12 cellular contexts compared by ENCODE assay signal in genomic region chr6:155079985-155080452, GRCh38.
DNase-seq lines count a peak whose midpoint lies in the region; ATAC-seq and TF ChIP-seq lines count a peak whose summit lies in the region.
"Had no signal": no experiment of that assay in that cellular context is flagged by ENCODE, and none has a peak within 500 bp of the region (broad histone marks: within the 10 kb centered on the region; RNA-seq: fewer than 3 reads in every experiment).

No MANE protein-coding gene starts in this region.

- H3K27me3 ChIP-seq in CD8-positive, alpha-beta T cell (ENCODE audit: insufficient read depth, low read length): no peaks in the 10 kb centered on the region
- H3K27me3 ChIP-seq: BLaER1 treated with 17β-estradiol and CSF1 and Interleukin-3, amounts not matched to agents 10 nM and 100 nM had no signal

- intact Hi-C loops in CD8-positive, alpha-beta T cell (cut with DNase I, micrococcal nuclease): no loop called here

- ATAC-seq in GM21423 (IDR thresholded peaks at IDR 0.05; ENCODE audit: unreplicated experiment): peak; percentile 75
- peak; percentile 56 for ATAC-seq in HG03571 (IDR thresholded peaks at IDR 0.05; ENCODE audit: unreplicated experiment)
- ATAC-seq in activated naive CD8-positive, alpha-beta T cell treated with anti-CD3 and anti-CD28 coated beads, Interleukin-2, amount 50 U/mL, for 24 hours: peak; percentile 75
- no peak for ATAC-seq in CD8-positive, alpha-beta T cell

- CTCF ChIA-PET in CD8-positive, alpha-beta T cell (lab: Charles Lee): interaction anchor here (1.7 kb wide), 1 partner anchor 152 kb away, joined by 4 read pairs; no protein-coding TSS in a partner anchor

- H3K4me3 Mint-ChIP-seq in activated naive CD8-positive, alpha-beta T cell treated with anti-CD3 and anti-CD28 coated beads, Interleukin-2, amount 50 U/mL, for 24 hours: no peak overlapping the region
- no peak overlapping the region for H3K4me3 Mint-ChIP-seq in CD8-positive, alpha-beta T cell
- H3K4me3 Mint-ChIP-seq: activated B cell treated with CpG ODN at 0.5 μM for 24 hours had no signal

- no peaks in the 10 kb centered on the region for H3K36me3 Mint-ChIP-seq in activated naive CD8-positive, alpha-beta T cell treated with anti-CD3 and anti-CD28 coated beads, Interleukin-2, amount 50 U/mL, for 24 hours (ENCODE audit: low read depth)
- no peaks in the 10 kb centered on the region for H3K36me3 Mint-ChIP-seq in CD8-positive, alpha-beta T cell

- H3K27me3 Mint-ChIP-seq in activated naive CD8-positive, alpha-beta T cell treated with anti-CD3 and anti-CD28 coated beads, Interleukin-2, amount 50 U/mL, for 24 hours: peaks cover 3% of the 10 kb centered on the region
- H3K27me3 Mint-ChIP-seq in CD8-positive, alpha-beta T cell (ENCODE audit: low read depth): no peaks in the 10 kb centered on the region

- H3K9me3 ChIP-seq in CD8-positive, alpha-beta T cell (ENCODE audit: low read length): no peaks in the 10 kb centered on the region
- H3K9me3 ChIP-seq: BLaER1 treated with 17β-estradiol and CSF1 and Interleukin-3, amounts not matched to agents 10 nM and 100 nM; neutrophil had no signal

- POLR2A ChIA-PET in CD8-positive, alpha-beta T cell (lab: Charles Lee): no interaction called here

- no peaks in the 10 kb centered on the region for H3K4me1 ChIP-seq in CD8-positive, alpha-beta T cell (ENCODE audit: insufficient read depth, low read length)

- no peaks in the 10 kb centered on the region for H3K9me3 Mint-ChIP-seq in activated naive CD8-positive, alpha-beta T cell treated with anti-CD3 and anti-CD28 coated beads, Interleukin-2, amount 50 U/mL, for 24 hours
- no peaks in the 10 kb centered on the region for H3K9me3 Mint-ChIP-seq in CD8-positive, alpha-beta T cell
- H3K9me3 Mint-ChIP-seq: activated B cell treated with CpG ODN at 0.5 μM for 24 hours had no signal

- TF ChIP-seq CTCF in CD8-positive, alpha-beta T cell (IDR thresholded peaks at IDR 0.05): no peak

- peak overlapping the region; percentile 70 for H3K27ac Mint-ChIP-seq in activated naive CD8-positive, alpha-beta T cell treated with anti-CD3 and anti-CD28 coated beads, Interleukin-2, amount 50 U/mL, for 24 hours
- no peak overlapping the region for H3K27ac Mint-ChIP-seq in CD8-positive, alpha-beta T cell
- H3K27ac Mint-ChIP-seq: activated B cell treated with CpG ODN at 0.5 μM for 24 hours had no signal

- H3K27ac ChIP-seq in CD8-positive, alpha-beta T cell (ENCODE audit: low read depth, low read length): no peak overlapping the region
- H3K27ac ChIP-seq: BLaER1 treated with 17β-estradiol and CSF1 and Interleukin-3, amounts not matched to agents 10 nM and 100 nM; neutrophil had no signal

- peaks cover 24% of the 10 kb centered on the region for H3K4me1 Mint-ChIP-seq in activated naive CD8-positive, alpha-beta T cell treated with anti-CD3 and anti-CD28 coated beads, Interleukin-2, amount 50 U/mL, for 24 hours
- H3K4me1 Mint-ChIP-seq in CD8-positive, alpha-beta T cell (ENCODE audit: low read depth): no peaks in the 10 kb centered on the region

- no peaks in the 10 kb centered on the region for H3K36me3 ChIP-seq in CD8-positive, alpha-beta T cell (ENCODE audit: insufficient read depth, low read length)
- H3K36me3 ChIP-seq: BLaER1 treated with 17β-estradiol and CSF1 and Interleukin-3, amounts not matched to agents 10 nM and 100 nM; neutrophil had no signal

- H3K4me3 ChIP-seq in CD8-positive, alpha-beta T cell (ENCODE audit: low read depth, low read length): no peak overlapping the region
- H3K4me3 ChIP-seq: BLaER1 treated with 17β-estradiol and CSF1 and Interleukin-3, amounts not matched to agents 10 nM and 100 nM had no signal

- DNase-seq in CD1c-positive myeloid dendritic cell (ENCODE audit: extremely low spot score) (peak; percentile 17), 8988T (no peak), RKO (ENCODE audit: low spot score) (no peak)
- no peak for DNase-seq in activated naive CD8-positive, alpha-beta T cell treated with anti-CD3 and anti-CD28 coated beads, Interleukin-2, amount 50 U/mL, for 24 hours
- no peak for DNase-seq in activated effector memory CD4-positive, alpha-beta T cell treated with anti-CD3 and anti-CD28 coated beads, Interleukin-2, amount 50 U/mL, for 16 hours
- DNase-seq in CD8-positive, alpha-beta T cell: no peak
- DNase-seq: activated B cell treated with CpG ODN at 0.5 μM for 24 hours; NK-92 treated with Interleukin-12 subunit alpha and Interleukin-12 subunit beta, amount 100 ng/mL, for 24 hours had no signal
